In the genomic region with DNA sequence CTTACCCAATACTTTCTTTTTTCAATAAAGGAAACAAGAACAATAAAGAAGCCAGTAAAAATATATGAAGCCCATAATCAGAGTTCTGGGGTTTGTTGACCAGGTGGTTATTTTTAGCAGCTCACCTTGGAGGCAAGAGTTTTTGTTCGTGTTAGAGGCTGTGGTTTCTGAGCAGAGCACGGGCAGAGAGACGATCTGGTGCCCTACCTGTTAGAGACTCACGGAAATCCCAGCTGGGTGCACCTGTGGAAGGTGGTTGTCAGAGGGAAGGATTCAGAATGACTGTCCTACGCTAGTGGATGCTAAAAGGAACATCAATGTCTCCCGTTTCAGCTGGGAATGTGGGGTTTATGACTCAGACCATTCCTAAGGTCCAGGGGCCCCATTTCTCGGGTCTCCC, we compare ENCODE assay signal across 17 cellular contexts.
DNase-seq lines count a peak whose midpoint lies in the region; ATAC-seq and TF ChIP-seq lines count a peak whose summit lies in the region.
"Had no signal": no experiment of that assay in that cellular context is flagged by ENCODE, and none has a peak within 500 bp of the region (broad histone marks: within the 10 kb centered on the region; RNA-seq: fewer than 3 reads in every experiment).

No MANE protein-coding gene starts in this region.

- ATAC-seq in GM18502 (IDR thresholded peaks at IDR 0.05; ENCODE audit: poor library complexity, unreplicated experiment), result no peak
- ATAC-seq: activated T-helper 17 cell treated with anti-CD3 and anti-CD28 coated beads, Interleukin-2, amount 50 U/mL, for 72 hours; Panc1 had no signal

- H3K9me2 ChIP-seq in Karpas-422 (replicated peaks; ENCODE audit: insufficient read depth, low read length), result no peaks in the 10 kb centered on the region

- intact Hi-C loops in prostate gland (cut with DNase I), result loop anchor here (5.0 kb wide), 3 partner anchors 112 to 177 kb away; no protein-coding TSS in a partner anchor

- H3K4me2 ChIP-seq in Karpas-422 (ENCODE audit: low read depth, low read length, poor library complexity, severe bottlenecking), result no peak overlapping the region

- H3K9ac ChIP-seq in Karpas-422 (ENCODE audit: low read length), result no peak overlapping the region
- H3K9ac ChIP-seq: GM23248, parathyroid adenoma had no signal

- H4K20me1 ChIP-seq in Karpas-422 (ENCODE audit: insufficient read depth, low read depth, low read length), result no peaks in the 10 kb centered on the region

- TF ChIP-seq POLR2A in prostate gland (IDR thresholded peaks at IDR 0.05), result no peak

- H3K36me3 ChIP-seq in prostate gland (no peaks in the 10 kb centered on the region), Karpas-422 (ENCODE audit: insufficient read depth, low read length) (no peaks in the 10 kb centered on the region)

- H3K27me3 ChIP-seq in prostate gland (replicated peaks; ENCODE audit: insufficient read depth), result no peaks in the 10 kb centered on the region
- no peaks in the 10 kb centered on the region for H3K27me3 ChIP-seq in Karpas-422 (ENCODE audit: low read length)

- H3K27ac ChIP-seq in epithelial cell of prostate, result peak overlapping the region; percentile 62
- H3K27ac ChIP-seq in prostate gland, result peak overlapping the region in 1 of 2 donors; percentile 79
- H3K27ac ChIP-seq in Karpas-422 (ENCODE audit: low read length), result no peak overlapping the region
- H3K27ac ChIP-seq: GM23248, parathyroid adenoma had no signal

- no peak overlapping the region for H2AFZ ChIP-seq in Karpas-422 (ENCODE audit: low read length)
- H2AFZ ChIP-seq: GM23248, parathyroid adenoma had no signal

- 39% methylated on average over 7 of the region's 7 CpGs for WGBS in prostate gland

- no peak for TF ChIP-seq CTCF in prostate gland (IDR thresholded peaks at IDR 0.05)

- H3K79me2 ChIP-seq in Karpas-422 (ENCODE audit: low read length), result no peaks in the 10 kb centered on the region
- H3K79me2 ChIP-seq: parathyroid adenoma had no signal

- peaks cover 17% of the 10 kb centered on the region for H3K4me1 ChIP-seq in prostate gland (replicated peaks)
- H3K4me1 ChIP-seq in Karpas-422 (ENCODE audit: low read length), result peaks cover 10% of the 10 kb centered on the region; the same call in 1 of the 2 replicates
- H3K4me1 ChIP-seq: parathyroid adenoma had no signal

- DNase-seq in ELR (ENCODE audit: low read depth), result peak; percentile 27
- DNase-seq in NCI-H2107 treated with DMSO at 0.1 percent for 48 hours (lab: John Stamatoyannopoulos, UW; ENCODE audit: unreplicated experiment), result peak; percentile 73
- DNase-seq in epithelial cell of prostate (ENCODE audit: low read depth, low spot score), result no peak
- DNase-seq in prostate gland (ENCODE audit: low spot score), result peak; percentile 52
- DNase-seq in Karpas-422, result no peak
- DNase-seq in COLO829 (ENCODE audit: low spot score), result no peak
- DNase-seq in DMS 273 (lab: John Stamatoyannopoulos, UW; ENCODE audit: unreplicated experiment), result no peak
- DNase-seq: activated CD4-positive, alpha-beta T cell treated with anti-CD3 and anti-CD28 coated beads, Interleukin-2, amount 10 ng/mL, durations not matched to agents 7 days and 5 days; aorta; NCI-H2227 treated with DMSO at 0.1 percent for 48 hours; stimulated activated CD4-positive, alpha-beta T cell treated with anti-CD3 and anti-CD28 coated beads, Interleukin-1b, Interleukin-23, amount 100 ng/mL, for 48 hours; stimulated activated CD8-positive, alpha-beta memory T cell treated with anti-CD3 and anti-CD28 coated beads, Interleukin-4, amount 100 ng/mL, for 48 hours had no signal

- H3K9me3 ChIP-seq in prostate gland (no peaks in the 10 kb centered on the region), Karpas-422 (ENCODE audit: low read length) (no peaks in the 10 kb centered on the region)

- no peak overlapping the region for H3K4me3 ChIP-seq in prostate gland
- no peak overlapping the region for H3K4me3 ChIP-seq in Karpas-422 (ENCODE audit: low read length)
- H3K4me3 ChIP-seq: GM23248 had no signal

Comparison
In these comparisons a context has a peak if more than half of its experiments do, and no peak if none do; other contexts are left out.
1. DNase-seq: peak in ELR (single experiment), NCI-H2107 treated with DMSO at 0.1 percent for 48 hours (single experiment) and prostate gland (single experiment); none in epithelial cell of prostate (single experiment), Karpas-422 (single experiment), COLO829 (single experiment) and DMS 273 (single experiment).